11 cellular contexts compared by ENCODE assay signal in genomic region chr2:67771380-67771779, GRCh38.
"Had no signal": no experiment of that assay in that cellular context is flagged by ENCODE, and none has a peak within 500 bp of the region (broad histone marks: within the 10 kb centered on the region; RNA-seq: fewer than 3 reads in every experiment).

No MANE protein-coding gene starts in this region.

- H3K4me3 ChIP-seq: GM23248, GM23338, HAP-1 had no signal

- H3K4me1 Mint-ChIP-seq: GM23338, H9 had no signal

- H3K27ac Mint-ChIP-seq: GM23338, H9, HFFc6 had no signal

- H2AFZ ChIP-seq: GM23248 had no signal

- H3K27ac ChIP-seq: GM23248 had no signal

- H3K36me3 ChIP-seq: HAP-1 had no signal

- ATAC-seq: GM23338, HCT116 had no signal

- H3K4me1 ChIP-seq: HAP-1 had no signal

- DNase-seq: GM23248, GOT3, H7, H9, HCEC 1CT, HFFc6 had no signal

- FAIRE-seq: H1, H54 had no signal

- H3K9me3 ChIP-seq: HAP-1 had no signal

- H3K9ac ChIP-seq: GM23248 had no signal

- H3K4me3 Mint-ChIP-seq: GM23338, H9, HFFc6 had no signal

- H3K9me3 Mint-ChIP-seq: GM23338, H9, HFFc6 had no signal

- H3K4me2 ChIP-seq: GM23338 had no signal
